8 cellular contexts compared by ENCODE assay signal in the genomic region with DNA sequence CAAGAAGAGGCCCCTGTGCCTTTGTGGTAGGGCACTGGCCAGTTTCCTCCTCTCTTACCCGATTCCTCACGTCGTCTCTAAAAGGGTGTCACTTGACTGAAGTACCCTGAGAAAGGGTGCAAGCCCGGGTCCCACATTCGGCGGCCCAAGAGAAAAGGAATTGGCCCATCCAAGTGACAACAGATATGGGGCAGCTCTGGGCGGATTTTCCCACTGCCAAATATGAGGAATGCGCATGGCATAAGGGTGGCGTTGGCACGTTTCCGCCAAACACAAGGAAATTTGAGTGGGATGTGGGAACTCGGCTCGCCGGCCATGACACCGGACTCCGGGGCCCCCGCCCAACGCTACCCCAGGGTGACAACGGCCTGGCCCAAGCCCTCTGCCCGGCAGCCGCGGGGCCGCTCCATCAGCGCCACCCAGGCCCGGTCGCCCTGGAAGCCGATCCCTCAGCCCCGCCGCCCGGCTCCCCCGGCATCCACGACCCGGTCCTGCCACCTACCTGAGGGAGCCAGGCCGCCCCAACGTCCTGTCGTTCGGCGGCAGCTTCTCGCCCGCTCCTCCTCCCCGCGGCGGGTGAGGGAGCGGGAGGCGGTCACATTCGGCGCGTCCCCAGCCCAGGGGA. TPM values are rescaled to one million over a fixed set of nuclear protein-coding genes. Genes with fewer than 3 reads are reported as not detected.
DNase-seq lines count a peak whose midpoint lies in the region; ATAC-seq and TF ChIP-seq lines count a peak whose summit lies in the region.

No MANE protein-coding gene starts in this region.

- CTCF ChIA-PET in WTC11 (lab: Charles Lee) = interaction anchor here (1.2 kb wide), 1 partner anchor 146 kb away, joined by 3 read pairs; no protein-coding TSS in a partner anchor

- POLR2A ChIA-PET in WTC11 (lab: Charles Lee) = interaction anchor here (0.6 to 2.0 kb wide), 6 partner anchors 10 to 107 kb away, joined by 3 to 5 read pairs (median 4); no protein-coding TSS in a partner anchor

- peak; percentile 23 to 59 (median 42) for DNase-seq in CD4-positive, CD25-positive, alpha-beta regulatory T cell
- DNase-seq in WTC11 (ENCODE audit: low spot score) (no peak), endodermal cell (no peak), midbrain (lab: John Stamatoyannopoulos, UW) (peak; percentile 49), amniotic stem cell (lab: John Stamatoyannopoulos, UW) (no peak)

- peaks cover 8% of the 10 kb centered on the region for H3K27me3 Mint-ChIP-seq in CD4-positive, CD25-positive, alpha-beta regulatory T cell
- H3K27me3 Mint-ChIP-seq in WTC11 (ENCODE audit: low read depth) = no peaks in the 10 kb centered on the region
- H3K27me3 Mint-ChIP-seq in endodermal cell (ENCODE audit: insufficient read depth) = no peaks in the 10 kb centered on the region
- no peaks in the 10 kb centered on the region for H3K27me3 Mint-ChIP-seq in stimulated activated naive CD8-positive, alpha-beta T cell treated with anti-CD3 and anti-CD28 coated beads, Interleukin-15, Interleukin-2, amounts not matched to agents 100 ng/mL and 50 ng/mL, for 24 hours

- no peaks in the 10 kb centered on the region for H3K9me3 Mint-ChIP-seq in CD4-positive, CD25-positive, alpha-beta regulatory T cell
- H3K9me3 Mint-ChIP-seq in WTC11 = no peaks in the 10 kb centered on the region
- H3K9me3 Mint-ChIP-seq in endodermal cell = no peaks in the 10 kb centered on the region
- H3K9me3 Mint-ChIP-seq in stimulated activated naive CD8-positive, alpha-beta T cell treated with anti-CD3 and anti-CD28 coated beads, Interleukin-15, Interleukin-2, amounts not matched to agents 100 ng/mL and 50 ng/mL, for 24 hours = no peaks in the 10 kb centered on the region

- H3K9me3 ChIP-seq in CD4-positive, CD25-positive, alpha-beta regulatory T cell (ENCODE audit: control insufficient read depth in 2 of 2, low read length in 2 of 2) = no peaks in the 10 kb centered on the region
- H3K9me3 ChIP-seq in endodermal cell (ENCODE audit: control insufficient read depth, low read length) = no peaks in the 10 kb centered on the region

- no peaks in the 10 kb centered on the region for H3K36me3 Mint-ChIP-seq in CD4-positive, CD25-positive, alpha-beta regulatory T cell
- H3K36me3 Mint-ChIP-seq in WTC11 (no peaks in the 10 kb centered on the region), endodermal cell (ENCODE audit: low read depth) (no peaks in the 10 kb centered on the region)
- H3K36me3 Mint-ChIP-seq in stimulated activated naive CD8-positive, alpha-beta T cell treated with anti-CD3 and anti-CD28 coated beads, Interleukin-15, Interleukin-2, amounts not matched to agents 100 ng/mL and 50 ng/mL, for 24 hours (ENCODE audit: low read depth) = peaks cover 8% of the 10 kb centered on the region

- H3K4me1 Mint-ChIP-seq in CD4-positive, CD25-positive, alpha-beta regulatory T cell = peaks cover 21 to 51% (median 37%) of the 10 kb centered on the region in 4 donors
- H3K4me1 Mint-ChIP-seq in WTC11 (peaks cover 26% of the 10 kb centered on the region), endodermal cell (peaks cover 28% of the 10 kb centered on the region)
- H3K4me1 Mint-ChIP-seq in stimulated activated naive CD8-positive, alpha-beta T cell treated with anti-CD3 and anti-CD28 coated beads, Interleukin-15, Interleukin-2, amounts not matched to agents 100 ng/mL and 50 ng/mL, for 24 hours (ENCODE audit: low read depth) = peaks cover 42% of the 10 kb centered on the region

- peak overlapping the region; percentile 99 to 100 (median 99) for H3K4me3 Mint-ChIP-seq in CD4-positive, CD25-positive, alpha-beta regulatory T cell
- H3K4me3 Mint-ChIP-seq in WTC11 (peak overlapping the region; percentile 92), endodermal cell (peak overlapping the region; percentile 86)
- H3K4me3 Mint-ChIP-seq in stimulated activated naive CD8-positive, alpha-beta T cell treated with anti-CD3 and anti-CD28 coated beads, Interleukin-15, Interleukin-2, amounts not matched to agents 100 ng/mL and 50 ng/mL, for 24 hours = peak overlapping the region; percentile 88

- H3K4me3 ChIP-seq in CD4-positive, CD25-positive, alpha-beta regulatory T cell (ENCODE audit: low read depth, low read length) = peak overlapping the region; percentile 99
- H3K4me3 ChIP-seq in endodermal cell (ENCODE audit: low read length) = peak overlapping the region; percentile 99

- H3K27ac ChIP-seq in CD4-positive, CD25-positive, alpha-beta regulatory T cell (ENCODE audit: insufficient read depth, low read length, poor library complexity, severe bottlenecking) = peak overlapping the region; percentile 97
- peak overlapping the region; percentile 98 for H3K27ac ChIP-seq in endodermal cell (ENCODE audit: low read depth, low read length)

- no peaks in the 10 kb centered on the region for H3K36me3 ChIP-seq in CD4-positive, CD25-positive, alpha-beta regulatory T cell (ENCODE audit: control insufficient read depth, insufficient read depth, low read length)
- H3K36me3 ChIP-seq in endodermal cell (ENCODE audit: control insufficient read depth, insufficient read depth, low read length) = no peaks in the 10 kb centered on the region

- peak; percentile 51 to 53 for ATAC-seq in CD4-positive, CD25-positive, alpha-beta regulatory T cell (ENCODE audit: low read depth in 2 of 2)
- peak; percentile 18 for ATAC-seq in GM19328 (IDR thresholded peaks at IDR 0.05; ENCODE audit: unreplicated experiment)
- ATAC-seq in HG03439 (IDR thresholded peaks at IDR 0.05; ENCODE audit: unreplicated experiment) = peak; percentile 29
- peak; percentile 38 for ATAC-seq in WTC11

- TF ChIP-seq CTCF in WTC11 (IDR thresholded peaks at IDR 0.05) (no peak), endodermal cell (conservative IDR thresholded peaks at IDR 0.05) (no peak)

- H3K27me3 ChIP-seq in CD4-positive, CD25-positive, alpha-beta regulatory T cell (ENCODE audit: control insufficient read depth, insufficient read depth, low read length) = no peaks in the 10 kb centered on the region
- H3K27me3 ChIP-seq in endodermal cell (ENCODE audit: control insufficient read depth, insufficient read depth, low read length, poor library complexity, severe bottlenecking) = no peaks in the 10 kb centered on the region

- H3K9ac ChIP-seq in endodermal cell (ENCODE audit: extremely low read depth, low read length, poor library complexity, severe bottlenecking) = peak overlapping the region; percentile 92

- H3K27ac Mint-ChIP-seq in CD4-positive, CD25-positive, alpha-beta regulatory T cell = peak overlapping the region; percentile 99 to 100 (median 100)
- H3K27ac Mint-ChIP-seq in WTC11 = peak overlapping the region; percentile 83
- peak overlapping the region; percentile 99 for H3K27ac Mint-ChIP-seq in endodermal cell
- H3K27ac Mint-ChIP-seq in stimulated activated naive CD8-positive, alpha-beta T cell treated with anti-CD3 and anti-CD28 coated beads, Interleukin-15, Interleukin-2, amounts not matched to agents 100 ng/mL and 50 ng/mL, for 24 hours = peak overlapping the region; percentile 94

- peaks cover 41% of the 10 kb centered on the region for H3K4me1 ChIP-seq in CD4-positive, CD25-positive, alpha-beta regulatory T cell (ENCODE audit: control insufficient read depth, insufficient read depth, low read length, poor library complexity, severe bottlenecking)
- no peaks in the 10 kb centered on the region for H3K4me1 ChIP-seq in endodermal cell (ENCODE audit: control insufficient read depth, insufficient read depth, low read length)

- WGBS in endodermal cell (ENCODE audit: insufficient coverage in 1 of 2, insufficient read length in 1 of 2), 2 experiments = 0% methylated on average over 28 to 48 of the region's 48 CpGs

TF ChIP-seq in WTC11, 78 proteins besides CTCF, POLR2A, EP300 and RAD21 (continues in another document):
- TF ChIP-seq, protein P1, sequence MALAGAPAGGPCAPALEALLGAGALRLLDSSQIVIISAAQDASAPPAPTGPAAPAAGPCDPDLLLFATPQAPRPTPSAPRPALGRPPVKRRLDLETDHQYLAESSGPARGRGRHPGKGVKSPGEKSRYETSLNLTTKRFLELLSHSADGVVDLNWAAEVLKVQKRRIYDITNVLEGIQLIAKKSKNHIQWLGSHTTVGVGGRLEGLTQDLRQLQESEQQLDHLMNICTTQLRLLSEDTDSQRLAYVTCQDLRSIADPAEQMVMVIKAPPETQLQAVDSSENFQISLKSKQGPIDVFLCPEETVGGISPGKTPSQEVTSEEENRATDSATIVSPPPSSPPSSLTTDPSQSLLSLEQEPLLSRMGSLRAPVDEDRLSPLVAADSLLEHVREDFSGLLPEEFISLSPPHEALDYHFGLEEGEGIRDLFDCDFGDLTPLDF (CRISPR knock-in tag; IDR thresholded peaks at IDR 0.05) = no peak
- 0 out of 2 replicates have a peak, but pooled peaks have one; percentile 8 for TF ChIP-seq SMAD3 (CRISPR knock-in tag; IDR thresholded peaks at IDR 0.05; ENCODE audit: borderline replicate concordance)
- TF ChIP-seq, protein P2, sequence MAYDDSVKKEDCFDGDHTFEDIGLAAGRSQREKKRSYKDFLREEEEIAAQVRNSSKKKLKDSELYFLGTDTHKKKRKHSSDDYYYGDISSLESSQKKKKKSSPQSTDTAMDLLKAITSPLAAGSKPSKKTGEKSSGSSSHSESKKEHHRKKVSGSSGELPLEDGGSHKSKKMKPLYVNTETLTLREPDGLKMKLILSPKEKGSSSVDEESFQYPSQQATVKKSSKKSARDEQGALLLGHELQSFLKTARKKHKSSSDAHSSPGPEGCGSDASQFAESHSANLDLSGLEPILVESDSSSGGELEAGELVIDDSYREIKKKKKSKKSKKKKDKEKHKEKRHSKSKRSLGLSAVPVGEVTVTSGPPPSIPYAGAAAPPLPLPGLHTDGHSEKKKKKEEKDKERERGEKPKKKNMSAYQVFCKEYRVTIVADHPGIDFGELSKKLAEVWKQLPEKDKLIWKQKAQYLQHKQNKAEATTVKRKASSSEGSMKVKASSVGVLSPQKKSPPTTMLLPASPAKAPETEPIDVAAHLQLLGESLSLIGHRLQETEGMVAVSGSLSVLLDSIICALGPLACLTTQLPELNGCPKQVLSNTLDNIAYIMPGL (CRISPR knock-in tag; IDR thresholded peaks at IDR 0.05) = no peak
- peak; percentile 25; the same call in 1 of the 2 replicates for TF ChIP-seq RELA (CRISPR knock-in tag; IDR thresholded peaks at IDR 0.05; ENCODE audit: borderline replicate concordance)
- TF ChIP-seq GABPB1 (CRISPR knock-in tag; IDR thresholded peaks at IDR 0.05) = no peak
- TF ChIP-seq CREM (CRISPR knock-in tag; IDR thresholded peaks at IDR 0.05) = no peak
- TF ChIP-seq ZNF317 (CRISPR knock-in tag; IDR thresholded peaks at IDR 0.05; ENCODE audit: borderline replicate concordance, low read depth) = no peak

RNA-seq across cellular contexts. Expression of a gene that starts 0.5 kb away (rescaled TPM):
- total RNA-seq in CD4-positive, CD25-positive, alpha-beta regulatory T cell = 133 TPM
- 10 to 100 TPM; 54.1 to 73.5 (median 66.3) TPM for polyA plus RNA-seq in CD4-positive, CD25-positive, alpha-beta regulatory T cell
- total RNA-seq in WTC11 (2021) (85.0 to 101 TPM (median 86.1 TPM) in 3 replicates), endodermal cell (100 to 1,000 TPM in 1 of 2 donors, 10 to 100 TPM in 1; 95.4 to 116 TPM)
- polyA plus RNA-seq in endodermal cell (2013, experiment 1 of 2) = 124 TPM
- polyA plus RNA-seq in endodermal cell (2013, experiment 2 of 2) = 111 TPM

Comparison
In these comparisons a context has a peak if more than half of its experiments do, and no peak if none do; other contexts are left out.
1. DNase-seq: peak in CD4-positive, CD25-positive, alpha-beta regulatory T cell (3 of 3) and midbrain (single experiment); none in WTC11 (single experiment), endodermal cell (single experiment) and amniotic stem cell (single experiment).
2. Peak in every context shown above with its lines, with median percentiles within 50 percentile points of each other: ATAC-seq, H3K27ac Mint-ChIP-seq and H3K4me3 Mint-ChIP-seq.